ENCODE assay signal across 16 cellular contexts in the genomic region with DNA sequence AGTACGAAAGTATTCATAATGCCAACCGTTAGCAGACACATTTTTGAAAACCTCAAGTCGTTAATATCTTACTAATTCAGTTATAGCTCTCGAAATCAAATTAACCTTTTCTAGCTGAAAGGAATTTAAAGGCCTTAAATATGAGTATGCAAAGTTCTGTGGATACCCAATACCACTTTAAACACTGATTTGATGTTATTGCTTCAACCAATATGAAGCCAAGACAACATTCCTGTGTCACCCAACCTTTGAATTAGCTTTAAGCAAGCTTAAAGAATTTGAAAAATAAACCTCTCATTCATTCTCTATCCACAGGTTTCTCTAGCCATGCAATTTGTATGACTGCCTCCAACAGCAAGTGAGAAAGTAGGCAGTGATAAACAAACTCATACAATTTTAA.
DNase-seq lines count a peak whose midpoint lies in the region; ATAC-seq and TF ChIP-seq lines count a peak whose summit lies in the region.
"Had no signal": no experiment of that assay in that cellular context is flagged by ENCODE, and none has a peak within 500 bp of the region (broad histone marks: within the 10 kb centered on the region; RNA-seq: fewer than 3 reads in every experiment).

No MANE protein-coding gene starts in this region.

- H3K27ac ChIP-seq in PC-9: peak overlapping the region; percentile 79; the same call in 1 of the 2 replicates
- peak overlapping the region; percentile 71 for H3K27ac ChIP-seq in epithelial cell of prostate
- no peak overlapping the region for H3K27ac ChIP-seq in osteoblast (ENCODE audit: low read depth, low read length)

- peaks cover 19% of the 10 kb centered on the region for H3K36me3 Mint-ChIP-seq in Calu3 (ENCODE audit: insufficient read depth, unreplicated experiment)
- H3K36me3 Mint-ChIP-seq: activated naive CD8-positive, alpha-beta T cell treated with anti-CD3 and anti-CD28 coated beads for 36 hours; CD4-positive, CD25-positive, alpha-beta regulatory T cell had no signal

- intact Hi-C loops in Calu3 (cut with micrococcal nuclease; ENCODE audit: unreplicated experiment) (loop anchor here (5.0 kb wide), 1 partner anchor 113 kb away; no protein-coding TSS in a partner anchor), PC-9 (cut with micrococcal nuclease; ENCODE audit: unreplicated experiment) (no loop called here)

- H3K27me3 ChIP-seq in PC-9 (ENCODE audit: insufficient read depth, low read depth) (no peaks in the 10 kb centered on the region), osteoblast (ENCODE audit: insufficient read depth, low read length) (no peaks in the 10 kb centered on the region)

- H3K9me3 ChIP-seq in PC-9 (ENCODE audit: insufficient read depth, low read depth) (0 out of 2 replicates have a peak, but pooled peaks cover 4% of the 10 kb centered on the region), osteoblast (ENCODE audit: low read depth, low read length) (no peaks in the 10 kb centered on the region)

- H3K9me2 ChIP-seq in PC-9 (ENCODE audit: insufficient read depth): no peaks in the 10 kb centered on the region

- H3K9me3 Mint-ChIP-seq in Calu3 (ENCODE audit: low read depth, unreplicated experiment): peaks cover 2% of the 10 kb centered on the region
- H3K9me3 Mint-ChIP-seq: activated naive CD8-positive, alpha-beta T cell treated with anti-CD3 and anti-CD28 coated beads for 36 hours had no signal

- DNase-seq in Calu3 (no peak), PC-9 (no peak), epithelial cell of prostate (ENCODE audit: low read depth, low spot score) (no peak), osteoblast (ENCODE audit: insufficient read length, low spot score, missing footprints) (peak; percentile 23), C1 segment of cervical spinal cord (lab: John Stamatoyannopoulos, UW) (no peak)
- DNase-seq in activated CD8-positive, alpha-beta memory T cell treated with anti-CD3 and anti-CD28 coated beads for 24 hours: no peak
- DNase-seq: activated CD4-positive, alpha-beta T cell treated with anti-CD3 and anti-CD28 coated beads for 48 hours; activated naive CD8-positive, alpha-beta T cell treated with anti-CD3 and anti-CD28 coated beads for 36 hours; CD4-positive, CD25-positive, alpha-beta regulatory T cell; mesendoderm; NCI-H2171; stimulated activated CD4-positive, alpha-beta T cell treated with anti-CD3 and anti-CD28 coated beads, Interleukin-15, amount 100 ng/mL, for 24 hours; stimulated activated naive CD4-positive, alpha-beta T cell had no signal

- H3K27me3 Mint-ChIP-seq in Calu3 (ENCODE audit: unreplicated experiment): no peaks in the 10 kb centered on the region

- H3K4me2 ChIP-seq in PC-9 (peak overlapping the region; percentile 79), osteoblast (ENCODE audit: insufficient read depth, low read length) (no peak overlapping the region)

- peak overlapping the region; percentile 47; the same call in 1 of the 2 replicates for H3K4me3 ChIP-seq in PC-9
- no peak overlapping the region for H3K4me3 ChIP-seq in osteoblast (ENCODE audit: insufficient read depth, low read length)

- peak overlapping the region; percentile 65 for H3K27ac Mint-ChIP-seq in Calu3 (ENCODE audit: unreplicated experiment)
- H3K27ac Mint-ChIP-seq: activated naive CD8-positive, alpha-beta T cell treated with anti-CD3 and anti-CD28 coated beads for 36 hours had no signal

- peaks cover 35% of the 10 kb centered on the region for H3K4me1 Mint-ChIP-seq in Calu3 (ENCODE audit: low read depth, unreplicated experiment)

- TF ChIP-seq CTCF in Calu3 (IDR thresholded peaks at IDR 0.05; ENCODE audit: unreplicated experiment) (no peak), PC-9 (conservative IDR thresholded peaks at IDR 0.05) (no peak), osteoblast (IDR thresholded peaks at IDR 0.05; ENCODE audit: extremely low read depth, low read depth, low read length) (no peak)

- H3K79me2 ChIP-seq in PC-9 (ENCODE audit: low read depth) (no peaks in the 10 kb centered on the region), osteoblast (ENCODE audit: insufficient read depth, low read length) (peaks cover 19% of the 10 kb centered on the region)

- H4K20me1 ChIP-seq in PC-9 (ENCODE audit: insufficient read depth): no peaks in the 10 kb centered on the region
- no peaks in the 10 kb centered on the region for H4K20me1 ChIP-seq in osteoblast (ENCODE audit: insufficient read depth, low read length)

- H3F3A ChIP-seq in PC-9 (ENCODE audit: insufficient read depth, low read depth): peaks cover 8% of the 10 kb centered on the region

- CTCF ChIA-PET in Calu3 (lab: Charles Lee): interaction anchor here (1.2 kb wide), 1 partner anchor 111 kb away, joined by 3 read pairs; no protein-coding TSS in a partner anchor
- CTCF ChIA-PET in PC-9 (lab: Charles Lee): no interaction called here

- peak overlapping the region; percentile 78 for H3K4me3 Mint-ChIP-seq in Calu3 (ENCODE audit: low read depth, unreplicated experiment)

- H3K36me3 ChIP-seq in PC-9 (ENCODE audit: low read depth): no peaks in the 10 kb centered on the region
- no peaks in the 10 kb centered on the region for H3K36me3 ChIP-seq in osteoblast (ENCODE audit: insufficient read depth, low read length)

- POLR2A ChIA-PET in PC-9 (lab: Charles Lee; ENCODE audit: unreplicated experiment): no interaction called here

- H2AFZ ChIP-seq in PC-9: no peak overlapping the region
- H2AFZ ChIP-seq in osteoblast (ENCODE audit: low read length): no peak overlapping the region

- H3K4me1 ChIP-seq in PC-9 (replicated peaks; ENCODE audit: insufficient read depth): peaks cover 11% of the 10 kb centered on the region
- H3K4me1 ChIP-seq in osteoblast (ENCODE audit: insufficient read depth, low read length): peaks cover 8% of the 10 kb centered on the region

- BruUV-seq in Calu3 (replicated peaks; lab: Mats Ljungman, UMichigan) (no TSS peak), PC-9 (replicated peaks; lab: Mats Ljungman, UMichigan) (TSS peak; percentile 42)

- ATAC-seq in GM18867 (IDR thresholded peaks at IDR 0.05; ENCODE audit: unreplicated experiment): no peak
- ATAC-seq in HG03354 (IDR thresholded peaks at IDR 0.05; ENCODE audit: poor library complexity, severe bottlenecking, unreplicated experiment): no peak
- ATAC-seq: HepG2 had no signal
